In the genomic region with DNA sequence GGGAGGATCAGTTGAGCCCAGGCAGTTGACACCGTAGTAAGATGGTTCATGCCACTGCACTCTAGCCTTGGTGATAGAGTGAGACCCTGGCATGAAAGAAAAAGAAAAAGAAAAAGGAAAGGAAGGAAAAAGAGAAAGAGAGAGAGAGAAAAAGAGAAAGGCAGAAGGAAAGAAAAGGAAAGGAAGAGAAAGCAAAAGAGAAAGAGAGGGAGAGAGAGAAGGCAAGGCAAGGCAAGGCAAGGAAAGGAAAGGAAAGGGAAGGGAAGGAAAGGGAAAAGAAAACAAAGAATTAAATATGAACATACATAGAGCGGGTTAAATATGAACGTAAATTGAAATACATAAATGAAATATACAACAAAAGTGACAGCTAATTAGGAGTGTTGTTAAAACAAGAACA, we compare ENCODE assay signal across 16 cellular contexts.
"Had no signal": no experiment of that assay in that cellular context is flagged by ENCODE, and none has a peak within 500 bp of the region (broad histone marks: within the 10 kb centered on the region; RNA-seq: fewer than 3 reads in every experiment).

No MANE protein-coding gene starts in this region.

- H3K4me3 ChIP-seq: coronary artery, dorsolateral prefrontal cortex, esophagus muscularis mucosa, gastroesophageal sphincter, heart left ventricle, hepatocyte, left lung, lower lobe of right lung had no signal

- ATAC-seq: foreskin keratinocyte, gastroesophageal sphincter, heart left ventricle, left cardiac atrium, left lung, left ventricle myocardium superior, lower lobe of right lung had no signal

- DNase-seq: dermis blood vessel endothelial cell; dorsolateral prefrontal cortex; effector CD4-positive, alpha-beta T cell; effector memory CD4-positive, alpha-beta T cell; foreskin keratinocyte; heart left ventricle; left cardiac atrium; left lung; left ventricle myocardium superior; lower lobe of right lung; mesendoderm; midbrain had no signal

- H3K4me2 ChIP-seq: hepatocyte had no signal

- H2AFZ ChIP-seq: hepatocyte had no signal

- H3K27me3 ChIP-seq: esophagus muscularis mucosa, foreskin keratinocyte, gastroesophageal sphincter, heart left ventricle, hepatocyte, left lung had no signal

- H3K9me3 ChIP-seq: esophagus muscularis mucosa, gastroesophageal sphincter, heart left ventricle, left lung, lower lobe of right lung had no signal

- H3K27ac ChIP-seq: coronary artery, dorsolateral prefrontal cortex, esophagus muscularis mucosa, foreskin keratinocyte, gastroesophageal sphincter, heart left ventricle, hepatocyte, left lung, lower lobe of right lung had no signal

- H3K4me1 ChIP-seq: left lung, lower lobe of right lung had no signal

- H3K36me3 ChIP-seq: esophagus muscularis mucosa, gastroesophageal sphincter, heart left ventricle, left lung, lower lobe of right lung had no signal

- H3K79me2 ChIP-seq: hepatocyte had no signal
